Comparison of ENCODE assay signal across 8 cellular contexts in genomic region chr12:56258068-56258819, GRCh38. TPM values are rescaled to one million over a fixed set of nuclear protein-coding genes. Genes with fewer than 3 reads are reported as not detected.
DNase-seq lines count a peak whose midpoint lies in the region; ATAC-seq and TF ChIP-seq lines count a peak whose summit lies in the region.

ANKRD52 (minus strand) TSS chr12:56258384; CDS start chr12:56258269, 115 bp downstream.

- in situ Hi-C loops in G401 (cut with HindIII; ENCODE audit: low sequenced_read_pairs): no loop called here

- H3K4me3 ChIP-seq in neuronal stem cell (ENCODE audit: low read length in 2 of 2) (peak within 1 kb of the TSS; percentile 78 to 89), subcutaneous abdominal adipose tissue (ENCODE audit: low read depth in 1 of 5, low read length in 5 of 5) (peak within 1 kb of the TSS; percentile 80 to 88 (median 82))

- DNase-seq in G401 (ENCODE audit: low spot score) (peak; percentile 82), Kasumi-1 (lab: John Stamatoyannopoulos, UW) (peak; percentile 73 to 77), activated gamma-delta T cell treated with Interleukin-2 at 50 U/mL for 16 hours (peak; percentile 75), foreskin melanocyte (peak; percentile 63), neuronal stem cell (ENCODE audit: low spot score) (peak; percentile 81)

- H2AK5ac ChIP-seq in neuronal stem cell (ENCODE audit: low read depth, low read length): peak within 1 kb of the TSS; percentile 64

- peak within 1 kb of the TSS; percentile 99 for H2AFZ ChIP-seq in neuronal stem cell (ENCODE audit: low read length)

- H2BK15ac ChIP-seq in neuronal stem cell (ENCODE audit: low read length): peak within 1 kb of the TSS; percentile 93

- H2BK12ac ChIP-seq in neuronal stem cell (ENCODE audit: low read length): no peak within 1 kb of the TSS

- H3K79me1 ChIP-seq in neuronal stem cell (ENCODE audit: low read depth, low read length): peaks cover 10% of the 10 kb centered on the region

- H3K27me3 ChIP-seq in neuronal stem cell (ENCODE audit: control insufficient read depth in 3 of 3, insufficient read depth in 3 of 3, low read depth in 1 of 3, low read length in 3 of 3) (no peaks in the 10 kb centered on the region), subcutaneous abdominal adipose tissue (ENCODE audit: control insufficient read depth in 5 of 5, insufficient read depth in 4 of 5, low read length in 5 of 5) (no peaks in the 10 kb centered on the region)

- peak within 1 kb of the TSS; percentile 99 for H3K9ac ChIP-seq in neuronal stem cell (ENCODE audit: low read depth, low read length, poor library complexity)
- peak within 1 kb of the TSS; percentile 78 to 94 (median 82) for H3K9ac ChIP-seq in subcutaneous abdominal adipose tissue (ENCODE audit: low read length in 5 of 5)

- H4K8ac ChIP-seq in neuronal stem cell (ENCODE audit: low read depth, low read length): no peak within 1 kb of the TSS

- H3K23ac ChIP-seq in neuronal stem cell (ENCODE audit: low read depth, low read length, poor library complexity): peak within 1 kb of the TSS; percentile 82

- H3K27ac ChIP-seq in neuronal stem cell (replicated peaks; ENCODE audit: low read length): peak within 1 kb of the TSS; percentile 62
- peak within 1 kb of the TSS; percentile 86 for H3K27ac ChIP-seq in subcutaneous abdominal adipose tissue (ENCODE audit: low read depth, low read length)

- peak within 1 kb of the TSS; percentile 53 for H2BK120ac ChIP-seq in neuronal stem cell (ENCODE audit: low read depth, low read length)

- H3K4me1 ChIP-seq in neuronal stem cell (ENCODE audit: control insufficient read depth in 2 of 2, insufficient read depth in 1 of 2, low read depth in 1 of 2, low read length in 2 of 2) (peaks cover 8 to 12% of the 10 kb centered on the region in 2 donors), subcutaneous abdominal adipose tissue (ENCODE audit: control insufficient read depth in 5 of 5, insufficient read depth in 5 of 5, low read length in 5 of 5) (peaks cover 5 to 27% (median 25%) of the 10 kb centered on the region in 5 donors)

- ATAC-seq in GM21825 (IDR thresholded peaks at IDR 0.05; ENCODE audit: unreplicated experiment): peak; percentile 92

- H3K36me3 ChIP-seq in neuronal stem cell (replicated peaks in 1 of 2; ENCODE audit: control insufficient read depth in 2 of 2, insufficient read depth in 2 of 2, low read length in 2 of 2): peaks cover 28 to 39% of the 10 kb centered on the region in 2 donors
- peaks cover 0 to 35% (median 30%) of the 10 kb centered on the region in 5 donors for H3K36me3 ChIP-seq in subcutaneous abdominal adipose tissue (ENCODE audit: control insufficient read depth in 5 of 5, insufficient read depth in 5 of 5, low read length in 5 of 5)

- WGBS in neuronal stem cell (ENCODE audit: extremely low coverage in 2 of 2, insufficient read length in 2 of 2, insufficient replicate concordance in 1 of 2), 2 donors: no CpG with 5 or more reads among the region's 78 CpGs

- peak within 1 kb of the TSS; percentile 93 for H2BK5ac ChIP-seq in neuronal stem cell (ENCODE audit: low read length)

- no peak within 1 kb of the TSS for H3K4ac ChIP-seq in neuronal stem cell (ENCODE audit: low read length)

- H3K9me3 ChIP-seq in neuronal stem cell (replicated peaks in 1 of 2; ENCODE audit: control insufficient read depth in 2 of 2, insufficient read depth in 1 of 2, low read depth in 1 of 2, low read length in 2 of 2) (no peaks in the 10 kb centered on the region), subcutaneous abdominal adipose tissue (ENCODE audit: control insufficient read depth in 5 of 5, low read length in 5 of 5) (no peaks in the 10 kb centered on the region)

- peak within 1 kb of the TSS; percentile 70 for H3K4me2 ChIP-seq in neuronal stem cell (ENCODE audit: insufficient read depth, low read length, poor library complexity, severe bottlenecking)

- H3K14ac ChIP-seq in neuronal stem cell (ENCODE audit: low read length): peak within 1 kb of the TSS; percentile 92

- peak within 1 kb of the TSS; percentile 99 for H3K18ac ChIP-seq in neuronal stem cell (ENCODE audit: low read length)

- no peak within 1 kb of the TSS for H4K91ac ChIP-seq in neuronal stem cell (ENCODE audit: low read depth, low read length, poor library complexity)

- TF ChIP-seq POLR2A in Raji (IDR thresholded peaks at IDR 0.05; ENCODE audit: insufficient read depth, low read depth, low read length): peak; percentile 67

RNA-seq across cellular contexts. Expression of gene ANKRD52, which starts in this region (rescaled TPM):
- total RNA-seq in G401 (2014; rRNA removed; shearing (Covaris generic)): 6.2 and 9.0 TPM in 2 replicates
- polyA plus RNA-seq in neuronal stem cell (2013, experiment 1 of 2): 17.4 TPM
- polyA plus RNA-seq in neuronal stem cell (2013, experiment 2 of 2): 17.5 TPM

Comparison
In these comparisons a context has a peak if more than half of its experiments do, and no peak if none do; other contexts are left out.
1. Peak in every context shown above with its lines: DNase-seq, ATAC-seq, H3K4me3 ChIP-seq and H3K27ac ChIP-seq.